Comparison of ENCODE assay signal across 21 cellular contexts in the genomic region with DNA sequence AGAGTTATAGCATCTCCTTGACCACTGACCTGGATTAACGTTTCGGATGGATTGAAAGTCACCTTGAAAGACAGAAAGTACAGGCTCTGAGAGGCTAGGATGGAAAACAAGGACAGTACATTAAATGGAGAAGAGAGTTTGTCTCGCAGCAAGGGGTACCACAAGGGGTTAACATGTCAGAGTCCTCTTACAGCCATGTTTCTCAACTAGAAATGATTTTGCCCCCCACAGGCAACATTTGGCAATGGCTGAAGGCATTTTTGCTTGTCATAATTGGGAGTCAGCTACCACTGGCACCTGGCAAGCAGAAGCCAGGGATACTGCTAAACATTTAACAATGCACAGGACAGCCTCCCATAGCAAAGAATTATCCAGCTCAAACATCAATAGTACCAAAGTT.
"Had no signal": no experiment of that assay in that cellular context is flagged by ENCODE, and none has a peak within 500 bp of the region (broad histone marks: within the 10 kb centered on the region; RNA-seq: fewer than 3 reads in every experiment).

No MANE protein-coding gene starts in this region.

- H3K9me3 Mint-ChIP-seq: activated T-cell treated with anti-CD3 and anti-CD28 coated beads, Interleukin-2, amount 50 U/mL, for 72 hours; naive thymus-derived CD4-positive, alpha-beta T cell; stimulated activated effector memory CD8-positive, alpha-beta T cell treated with anti-CD3 and anti-CD28 coated beads, Interleukin-12 subunit alpha, Interleukin-12 subunit beta, amount 100 ng/mL, for 72 hours had no signal

- H3K36me3 ChIP-seq: brain microvascular endothelial cell, gastroesophageal sphincter, heart left ventricle, prostate gland, thoracic aorta, upper lobe of right lung had no signal

- H3K27me3 ChIP-seq: brain microvascular endothelial cell, gastroesophageal sphincter, heart left ventricle, upper lobe of right lung had no signal

- H3K9me3 ChIP-seq: gastroesophageal sphincter, heart left ventricle, prostate gland, thoracic aorta, upper lobe of right lung had no signal

- H3K4me1 ChIP-seq: prostate gland had no signal

- H3K36me3 Mint-ChIP-seq: naive thymus-derived CD4-positive, alpha-beta T cell; stimulated activated effector memory CD8-positive, alpha-beta T cell treated with anti-CD3 and anti-CD28 coated beads, Interleukin-12 subunit alpha, Interleukin-12 subunit beta, amount 100 ng/mL, for 72 hours had no signal

- ATAC-seq: activated CD4-positive, CD25-positive, alpha-beta regulatory T cell treated with anti-CD3 and anti-CD28 coated beads, Interleukin-2, amount 50 U/mL, for 24 hours; activated T-cell treated with anti-CD3 and anti-CD28 coated beads, Interleukin-2, amount 50 U/mL, for 72 hours; esophagus mucosa; gastroesophageal sphincter; heart left ventricle; naive thymus-derived CD4-positive, alpha-beta T cell; right cardiac atrium; stimulated activated effector memory CD8-positive, alpha-beta T cell treated with anti-CD3 and anti-CD28 coated beads, Interleukin-12 subunit alpha, Interleukin-12 subunit beta, amount 100 ng/mL, for 72 hours; upper lobe of right lung had no signal

- H3K4me3 ChIP-seq: gastroesophageal sphincter, heart left ventricle, prostate gland, skin epidermis, thoracic aorta, upper lobe of right lung had no signal

- H3K27ac Mint-ChIP-seq: activated T-cell treated with anti-CD3 and anti-CD28 coated beads, Interleukin-2, amount 50 U/mL, for 72 hours; naive thymus-derived CD4-positive, alpha-beta T cell; stimulated activated effector memory CD8-positive, alpha-beta T cell treated with anti-CD3 and anti-CD28 coated beads, Interleukin-12 subunit alpha, Interleukin-12 subunit beta, amount 100 ng/mL, for 72 hours had no signal

- H3K27ac ChIP-seq: brain microvascular endothelial cell, gastroesophageal sphincter, heart left ventricle, prostate gland, thoracic aorta, upper lobe of right lung had no signal

- H3K4me3 Mint-ChIP-seq: activated T-cell treated with anti-CD3 and anti-CD28 coated beads, Interleukin-2, amount 50 U/mL, for 72 hours; naive thymus-derived CD4-positive, alpha-beta T cell; stimulated activated effector memory CD8-positive, alpha-beta T cell treated with anti-CD3 and anti-CD28 coated beads, Interleukin-12 subunit alpha, Interleukin-12 subunit beta, amount 100 ng/mL, for 72 hours had no signal

- DNase-seq: activated CD8-positive, alpha-beta memory T cell treated with anti-CD3 and anti-CD28 coated beads for 24 hours; activated effector memory CD4-positive, alpha-beta T cell treated with anti-CD3 and anti-CD28 coated beads, Interleukin-2, amount 50 U/mL, for 16 hours; activated naive CD4-positive, alpha-beta T cell treated with anti-CD3 and anti-CD28 coated beads, Interleukin-2, amount 50 U/mL, for 16 hours; activated T-cell treated with anti-CD3 and anti-CD28 coated beads, Interleukin-2, amount 50 U/mL, for 72 hours; aorta; brain microvascular endothelial cell; effector CD8-positive, alpha-beta T cell; heart left ventricle; kidney glomerular epithelial cell; mesenchymal stem cell; naive thymus-derived CD4-positive, alpha-beta T cell; right cardiac atrium; stimulated activated CD4-positive, alpha-beta T cell treated with anti-CD3 and anti-CD28 coated beads, Interleukin-4, amount 100 ng/mL, for 24 hours; upper lobe of right lung had no signal

- H3K4me1 Mint-ChIP-seq: naive thymus-derived CD4-positive, alpha-beta T cell; stimulated activated effector memory CD8-positive, alpha-beta T cell treated with anti-CD3 and anti-CD28 coated beads, Interleukin-12 subunit alpha, Interleukin-12 subunit beta, amount 100 ng/mL, for 72 hours had no signal
